ENCODE assay signal across 8 cellular contexts in the genomic region with DNA sequence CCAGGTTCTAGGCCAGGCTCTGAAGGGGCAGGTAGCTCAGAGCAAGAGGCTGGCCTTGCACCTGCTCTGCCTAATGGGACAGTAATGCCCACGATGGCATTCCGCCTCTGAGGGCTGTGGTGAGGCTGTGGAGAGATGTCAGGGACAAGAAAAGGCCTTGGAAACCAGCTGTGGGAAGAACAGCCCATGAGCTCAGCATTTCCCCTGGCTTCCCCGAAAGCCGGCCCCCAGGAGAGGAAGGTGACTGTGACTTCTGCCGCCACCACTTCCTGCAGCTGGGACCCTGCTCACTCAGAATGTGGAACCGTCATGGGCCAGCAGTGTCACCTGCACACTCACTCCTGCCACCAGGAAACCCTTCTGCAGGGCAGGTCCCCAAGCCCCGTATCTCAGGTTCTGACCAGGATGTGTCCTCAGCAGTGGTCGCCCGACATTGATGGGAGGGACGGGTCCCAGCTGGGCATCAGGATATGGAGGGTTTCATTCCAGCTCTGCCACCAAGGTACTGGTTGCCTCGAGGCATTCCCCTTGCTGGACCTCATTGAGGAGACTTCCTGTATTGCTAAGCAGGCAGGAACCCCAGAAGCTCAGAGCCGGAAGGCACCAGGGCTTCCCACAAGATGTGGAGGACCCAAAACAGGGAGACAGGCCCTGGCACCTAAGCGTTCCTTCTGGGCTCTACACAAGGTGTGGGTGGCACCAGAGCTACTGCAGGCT. TPM values are rescaled to one million over a fixed set of nuclear protein-coding genes. Genes with fewer than 3 reads are reported as not detected.
DNase-seq lines count a peak whose midpoint lies in the region; ATAC-seq and TF ChIP-seq lines count a peak whose summit lies in the region.

No MANE protein-coding gene starts in this region.

- POLR2A ChIA-PET in activated CD8-positive, alpha-beta T cell treated with anti-CD3 and anti-CD28 coated beads, Interleukin-2, amount 10 ng/mL, durations not matched to agents 7 days and 5 days (lab: Charles Lee): interaction anchor here (0.9 to 4.9 kb wide), 11 partner anchors 13 to 215 kb away, joined by 3 to 55 read pairs (median 5); partner anchors contain the start of genes ARID3B, SEMA7A and UBL7

- ATAC-seq in GM18868 (IDR thresholded peaks at IDR 0.05; ENCODE audit: unreplicated experiment) (peak; percentile 28), HG03378 (IDR thresholded peaks at IDR 0.05; ENCODE audit: unreplicated experiment) (peak; percentile 27), memory B cell (ENCODE audit: low read depth) (peak; percentile 81)
- peak; percentile 72 for ATAC-seq in activated CD8-positive, alpha-beta T cell treated with anti-CD3 and anti-CD28 coated beads, Interleukin-2, amount 10 ng/mL, durations not matched to agents 7 days and 5 days

- peak; percentile 88 for DNase-seq in activated CD8-positive, alpha-beta T cell treated with anti-CD3 and anti-CD28 coated beads, Interleukin-2, amount 10 ng/mL, durations not matched to agents 7 days and 5 days
- DNase-seq in memory B cell (ENCODE audit: low spot score in 2 of 2) (peak; percentile 66 to 70), CD14-positive monocyte (ENCODE audit: low spot score) (no peak), NCI-H1930 (lab: John Stamatoyannopoulos, UW) (no peak), LoVo (ENCODE audit: low spot score) (no peak), T1000 (lab: John Stamatoyannopoulos, UW) (no peak)

- H3K36me3 Mint-ChIP-seq in activated CD8-positive, alpha-beta T cell treated with anti-CD3 and anti-CD28 coated beads, Interleukin-2, amount 10 ng/mL, durations not matched to agents 7 days and 5 days (ENCODE audit: low read depth): no peaks in the 10 kb centered on the region
- H3K36me3 Mint-ChIP-seq in memory B cell (no peaks in the 10 kb centered on the region), CD14-positive monocyte (no peaks in the 10 kb centered on the region)

- peak overlapping the region; percentile 81 for H3K27ac Mint-ChIP-seq in activated CD8-positive, alpha-beta T cell treated with anti-CD3 and anti-CD28 coated beads, Interleukin-2, amount 10 ng/mL, durations not matched to agents 7 days and 5 days
- H3K27ac Mint-ChIP-seq in memory B cell: peak overlapping the region; percentile 96
- peak overlapping the region in 1 of 7 donors; percentile 37 for H3K27ac Mint-ChIP-seq in CD14-positive monocyte

- intact Hi-C loops in CD14-positive monocyte (cut with micrococcal nuclease): no loop called here

- no peak for TF ChIP-seq CTCF in CD14-positive monocyte (IDR thresholded peaks at IDR 0.05)

- CTCF ChIA-PET in activated CD8-positive, alpha-beta T cell treated with anti-CD3 and anti-CD28 coated beads, Interleukin-2, amount 10 ng/mL, durations not matched to agents 7 days and 5 days (lab: Charles Lee): interaction anchor here (0.8 to 8.6 kb wide), 11 partner anchors 9 to 57 kb away, joined by 3 to 108 read pairs (median 5); partner anchors contain the start of gene SEMA7A

- peak overlapping the region; percentile 52 for H3K4me3 Mint-ChIP-seq in activated CD8-positive, alpha-beta T cell treated with anti-CD3 and anti-CD28 coated beads, Interleukin-2, amount 10 ng/mL, durations not matched to agents 7 days and 5 days
- H3K4me3 Mint-ChIP-seq in memory B cell: peak overlapping the region; percentile 75
- peak overlapping the region in 1 of 2 donors; percentile 59 for H3K4me3 Mint-ChIP-seq in CD14-positive monocyte

- no peaks in the 10 kb centered on the region for H3K9me3 Mint-ChIP-seq in activated CD8-positive, alpha-beta T cell treated with anti-CD3 and anti-CD28 coated beads, Interleukin-2, amount 10 ng/mL, durations not matched to agents 7 days and 5 days (ENCODE audit: insufficient read depth)
- H3K9me3 Mint-ChIP-seq in memory B cell (no peaks in the 10 kb centered on the region), CD14-positive monocyte (peaks cover 0 to 2% (median 0%) of the 10 kb centered on the region in 7 donors)

- peaks cover 73% of the 10 kb centered on the region for H3K4me1 Mint-ChIP-seq in activated CD8-positive, alpha-beta T cell treated with anti-CD3 and anti-CD28 coated beads, Interleukin-2, amount 10 ng/mL, durations not matched to agents 7 days and 5 days (ENCODE audit: low read depth)
- peaks cover 75% of the 10 kb centered on the region for H3K4me1 Mint-ChIP-seq in memory B cell
- peaks cover 29% of the 10 kb centered on the region for H3K4me1 Mint-ChIP-seq in CD14-positive monocyte

- H3K27me3 Mint-ChIP-seq in activated CD8-positive, alpha-beta T cell treated with anti-CD3 and anti-CD28 coated beads, Interleukin-2, amount 10 ng/mL, durations not matched to agents 7 days and 5 days (ENCODE audit: low read depth): no peaks in the 10 kb centered on the region
- H3K27me3 Mint-ChIP-seq in memory B cell (no peaks in the 10 kb centered on the region), CD14-positive monocyte (ENCODE audit: low read depth in 3 of 3) (peaks cover 10 to 18% (median 16%) of the 10 kb centered on the region in 3 donors)

RNA-seq across cellular contexts. Expression of gene SEMA7A, which starts 30.7 kb away (rescaled TPM):
- 10 to 100 TPM; 16.1 to 16.9 TPM for total RNA-seq in activated CD8-positive, alpha-beta T cell treated with anti-CD3 and anti-CD28 coated beads, Interleukin-2, amount 10 ng/mL, durations not matched to agents 7 days and 5 days
- polyA plus RNA-seq in CD14-positive monocyte: under 1 TPM; 0.04 to 0.15 TPM

RNA-seq across cellular contexts. Expression of gene CYP11A1, which starts 35.6 kb away (rescaled TPM):
- total RNA-seq in activated CD8-positive, alpha-beta T cell treated with anti-CD3 and anti-CD28 coated beads, Interleukin-2, amount 10 ng/mL, durations not matched to agents 7 days and 5 days: not detected
- not detected for polyA plus RNA-seq in CD14-positive monocyte

RNA-seq across cellular contexts. Expression of gene UBL7, which starts 57.9 kb away (rescaled TPM):
- total RNA-seq in activated CD8-positive, alpha-beta T cell treated with anti-CD3 and anti-CD28 coated beads, Interleukin-2, amount 10 ng/mL, durations not matched to agents 7 days and 5 days: 10 to 100 TPM; 60.8 to 71.4 TPM
- 100 to 1,000 TPM in 1 of 2 donors, 10 to 100 TPM in 1; 95.1 to 103 TPM for polyA plus RNA-seq in CD14-positive monocyte

Comparison
In these comparisons a context has a peak if more than half of its experiments do, and no peak if none do; other contexts are left out.
1. ATAC-seq: peak in every context shown above with its lines; median percentile 81 in memory B cell; 72 in activated CD8-positive, alpha-beta T cell treated with anti-CD3 and anti-CD28 coated beads, Interleukin-2, amount 10 ng/mL, durations not matched to agents 7 days and 5 days; 28 in GM18868; 27 in HG03378.
2. DNase-seq: peak in activated CD8-positive, alpha-beta T cell treated with anti-CD3 and anti-CD28 coated beads, Interleukin-2, amount 10 ng/mL, durations not matched to agents 7 days and 5 days (single experiment) and memory B cell (2 of 2); none in CD14-positive monocyte (single experiment), NCI-H1930 (0 of 2), LoVo (single experiment) and T1000 (single experiment).